10 cellular contexts compared by ENCODE assay signal in the genomic region with DNA sequence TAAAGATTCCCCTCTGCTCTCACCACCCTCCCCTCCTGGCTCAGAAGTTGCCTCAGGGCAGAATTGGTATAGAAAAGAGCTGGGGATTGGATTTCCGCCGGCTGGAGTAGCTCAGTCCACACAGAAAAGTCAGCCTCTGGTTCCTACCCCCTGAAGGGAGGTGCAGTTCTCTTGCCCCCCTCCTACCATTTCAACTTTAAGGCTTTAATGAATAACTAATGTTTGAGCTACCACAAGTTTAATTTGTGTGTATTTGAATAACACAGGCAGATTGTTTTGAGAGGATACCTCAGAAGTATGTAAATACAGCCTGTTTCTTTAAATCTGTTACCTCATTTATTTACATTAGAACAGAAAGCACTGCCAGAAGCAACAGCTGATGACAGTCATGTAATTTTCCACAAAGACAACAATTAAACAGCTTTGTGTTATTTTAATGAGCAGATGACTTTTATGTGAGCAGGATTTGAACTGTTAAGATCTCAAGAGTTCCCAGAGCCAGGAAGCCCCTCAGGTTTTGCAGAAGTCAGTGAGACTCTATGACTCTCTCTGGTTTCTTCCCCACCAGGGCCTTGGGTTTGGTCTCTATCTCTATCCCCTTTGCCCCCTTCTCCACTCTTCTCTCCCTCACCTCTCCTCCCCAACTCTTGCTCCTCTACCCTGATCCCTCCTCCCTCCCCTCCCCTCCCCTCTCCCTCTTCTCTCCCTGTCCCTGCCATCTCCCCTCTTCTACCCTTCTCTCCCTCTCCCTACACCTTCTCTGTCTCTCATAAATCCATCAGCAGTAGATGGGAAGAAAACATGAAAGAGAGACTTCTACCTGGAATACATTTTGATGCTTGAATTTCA. TPM values are rescaled to one million over a fixed set of nuclear protein-coding genes. Genes with fewer than 3 reads are reported as not detected.
DNase-seq lines count a peak whose midpoint lies in the region; ATAC-seq, FAIRE-seq and TF ChIP-seq lines count a peak whose summit lies in the region.
"Had no signal": no experiment of that assay in that cellular context is flagged by ENCODE, and none has a peak within 500 bp of the region (broad histone marks: within the 10 kb centered on the region; RNA-seq: fewer than 3 reads in every experiment).

No MANE protein-coding gene starts in this region.

- intact Hi-C loops in MCF 10A (cut with micrococcal nuclease) (no loop called here), posterior vena cava (cut with DNase I) (no loop called here), kidney (cut with DNase I) (no loop called here)
- intact Hi-C loops in CD8-positive, alpha-beta T cell (cut with DNase I, micrococcal nuclease) = loop anchor here in 1 of 2 experiments (2.0 kb wide), 1 partner anchor 13 kb away; no protein-coding TSS in a partner anchor
- intact Hi-C loops in naive thymus-derived CD4-positive, alpha-beta T cell (cut with micrococcal nuclease) = loop anchor here (10.0 kb wide), 2 partner anchors 739 to 929 kb away; no protein-coding TSS in a partner anchor

- FAIRE-seq in kidney (lab: Jason Lieb, UNC) = no peak

- BruUV-seq in MCF 10A (replicated peaks; lab: Mats Ljungman, UMichigan) = no TSS peak

- no peak overlapping the region for H3K27ac ChIP-seq in CD8-positive, alpha-beta T cell (ENCODE audit: low read depth, low read length)
- H3K27ac ChIP-seq in naive thymus-derived CD4-positive, alpha-beta T cell (ENCODE audit: low read depth, low read length) = no peak overlapping the region
- H3K27ac ChIP-seq in kidney (ENCODE audit: low read depth in 2 of 2, low read length in 2 of 2) = no peak overlapping the region

- no peaks in the 10 kb centered on the region for H3K36me3 ChIP-seq in CD8-positive, alpha-beta T cell (ENCODE audit: insufficient read depth, low read length)
- H3K36me3 ChIP-seq in naive thymus-derived CD4-positive, alpha-beta T cell (ENCODE audit: control insufficient read depth in 2 of 3, insufficient read depth in 3 of 3, low read length in 3 of 3) = no peaks in the 10 kb centered on the region
- no peaks in the 10 kb centered on the region for H3K36me3 ChIP-seq in kidney (ENCODE audit: control insufficient read depth in 1 of 2, insufficient read depth in 2 of 2, low read length in 2 of 2)

- no peak for ATAC-seq in memory B cell (ENCODE audit: low read depth)
- ATAC-seq in CD8-positive, alpha-beta T cell = no peak
- ATAC-seq in naive thymus-derived CD4-positive, alpha-beta T cell = no peak

- H3K4me3 ChIP-seq in CD8-positive, alpha-beta T cell (ENCODE audit: low read depth, low read length) = no peak overlapping the region
- no peak overlapping the region for H3K4me3 ChIP-seq in naive thymus-derived CD4-positive, alpha-beta T cell (ENCODE audit: low read length)
- no peak overlapping the region for H3K4me3 ChIP-seq in kidney (ENCODE audit: low read length in 2 of 2)

- CTCF ChIA-PET in MCF 10A (lab: Yijun Ruan, JAX) = interaction anchor here (0.5 to 1.4 kb wide), 6 partner anchors 9 to 739 kb away, joined by 3 to 4 read pairs (median 3); no protein-coding TSS in a partner anchor
- CTCF ChIA-PET in CD8-positive, alpha-beta T cell (lab: Charles Lee) = interaction anchor here (1.0 kb wide), 1 partner anchor 9 kb away, joined by 4 read pairs; no protein-coding TSS in a partner anchor
- CTCF ChIA-PET in naive thymus-derived CD4-positive, alpha-beta T cell (lab: Charles Lee) = interaction anchor here (0.7 to 3.1 kb wide), 2 partner anchors 11 to 26 kb away, joined by 3 to 8 read pairs; no protein-coding TSS in a partner anchor

- in situ Hi-C loops in Caki2 (cut with HindIII; ENCODE audit: low pct_unique_long_range_greater_than_20kb, low sequenced_read_pairs) = no loop called here

- TF ChIP-seq CTCF in MCF 10A (IDR thresholded peaks at IDR 0.05; ENCODE audit: unreplicated experiment) = no peak
- no peak for TF ChIP-seq CTCF in CD8-positive, alpha-beta T cell (IDR thresholded peaks at IDR 0.05)
- no peak for TF ChIP-seq CTCF in kidney (IDR thresholded peaks at IDR 0.05; ENCODE audit: borderline replicate concordance, extremely low read depth, insufficient read depth)

- H3K4me1 Mint-ChIP-seq in MCF 10A (ENCODE audit: insufficient read depth, unreplicated experiment) (peaks cover 60% of the 10 kb centered on the region), memory B cell (peaks cover 38% of the 10 kb centered on the region)
- peaks cover 64% of the 10 kb centered on the region for H3K4me1 Mint-ChIP-seq in CD8-positive, alpha-beta T cell (ENCODE audit: low read depth)
- peaks cover 46 to 85% (median 59%) of the 10 kb centered on the region in 7 donors for H3K4me1 Mint-ChIP-seq in naive thymus-derived CD4-positive, alpha-beta T cell

- peak overlapping the region; percentile 75 for H3K27ac Mint-ChIP-seq in MCF 10A (ENCODE audit: low read depth, unreplicated experiment)
- H3K27ac Mint-ChIP-seq in memory B cell = peak overlapping the region; percentile 69
- H3K27ac Mint-ChIP-seq in CD8-positive, alpha-beta T cell = no peak overlapping the region
- peak overlapping the region in 1 of 9 donors; percentile 86 for H3K27ac Mint-ChIP-seq in naive thymus-derived CD4-positive, alpha-beta T cell

- DNase-seq in Caki2 (ENCODE audit: low read depth) (peak; percentile 89), NCI-H2081 (lab: John Stamatoyannopoulos, UW) (peak; percentile 86 to 94), MCF 10A (ENCODE audit: unreplicated experiment) (peak; percentile 60), memory B cell (ENCODE audit: low spot score in 2 of 2) (no peak), posterior vena cava (ENCODE audit: low spot score) (no peak), kidney (no peak)
- no peak for DNase-seq in CD8-positive, alpha-beta T cell
- no peak for DNase-seq in naive thymus-derived CD4-positive, alpha-beta T cell
- DNase-seq: amygdala, Kasumi-1 had no signal

- peaks cover 4% of the 10 kb centered on the region for H3K36me3 Mint-ChIP-seq in MCF 10A (ENCODE audit: insufficient read depth, unreplicated experiment)
- H3K36me3 Mint-ChIP-seq in memory B cell = peaks cover 12% of the 10 kb centered on the region
- H3K36me3 Mint-ChIP-seq in CD8-positive, alpha-beta T cell = no peaks in the 10 kb centered on the region
- peaks cover 0 to 49% (median 0%) of the 10 kb centered on the region in 5 donors for H3K36me3 Mint-ChIP-seq in naive thymus-derived CD4-positive, alpha-beta T cell

- peaks cover 37% of the 10 kb centered on the region for H3K4me1 ChIP-seq in CD8-positive, alpha-beta T cell (ENCODE audit: insufficient read depth, low read length)
- peaks cover 24 to 41% of the 10 kb centered on the region in 2 donors for H3K4me1 ChIP-seq in naive thymus-derived CD4-positive, alpha-beta T cell (ENCODE audit: control insufficient read depth in 2 of 2, insufficient read depth in 2 of 2, low read length in 2 of 2)
- H3K4me1 ChIP-seq in kidney (ENCODE audit: control insufficient read depth in 1 of 2, insufficient read depth in 1 of 2, low read depth in 1 of 2, low read length in 2 of 2) = peaks cover 0 to 5% of the 10 kb centered on the region in 2 donors

- H3K9me3 ChIP-seq in CD8-positive, alpha-beta T cell (ENCODE audit: low read length) = no peaks in the 10 kb centered on the region
- no peaks in the 10 kb centered on the region for H3K9me3 ChIP-seq in naive thymus-derived CD4-positive, alpha-beta T cell (ENCODE audit: control insufficient read depth in 2 of 3, low read length in 3 of 3)
- no peaks in the 10 kb centered on the region for H3K9me3 ChIP-seq in kidney (ENCODE audit: control insufficient read depth in 1 of 2, low read length in 2 of 2)

- H3K27me3 Mint-ChIP-seq in MCF 10A (ENCODE audit: insufficient read depth, unreplicated experiment) = no peaks in the 10 kb centered on the region
- no peaks in the 10 kb centered on the region for H3K27me3 Mint-ChIP-seq in memory B cell
- no peaks in the 10 kb centered on the region for H3K27me3 Mint-ChIP-seq in CD8-positive, alpha-beta T cell (ENCODE audit: low read depth)
- no peaks in the 10 kb centered on the region for H3K27me3 Mint-ChIP-seq in naive thymus-derived CD4-positive, alpha-beta T cell

- no peak overlapping the region for H3K9ac ChIP-seq in kidney (ENCODE audit: low read length in 2 of 2)

- H3K4me3 Mint-ChIP-seq in MCF 10A (ENCODE audit: unreplicated experiment) (no peak overlapping the region), memory B cell (no peak overlapping the region)
- no peak overlapping the region for H3K4me3 Mint-ChIP-seq in CD8-positive, alpha-beta T cell
- peak overlapping the region in 2 of 10 donors; percentile 9 to 62 for H3K4me3 Mint-ChIP-seq in naive thymus-derived CD4-positive, alpha-beta T cell

- POLR2A ChIA-PET in MCF 10A (lab: Yijun Ruan, JAX) = interaction anchor here (0.8 to 2.6 kb wide), 4 partner anchors 10 to 199 kb away, joined by 3 to 20 read pairs (median 6); partner anchors contain the start of gene DUSP10
- POLR2A ChIA-PET in CD8-positive, alpha-beta T cell (lab: Charles Lee) = interaction anchor here (0.6 to 1.9 kb wide), 4 partner anchors 10 to 512 kb away, joined by 3 to 6 read pairs (median 5); no protein-coding TSS in a partner anchor
- POLR2A ChIA-PET in naive thymus-derived CD4-positive, alpha-beta T cell (lab: Charles Lee) = interaction anchor here (0.8 to 9.0 kb wide), 3 partner anchors 12 to 26 kb away, joined by 3 to 82 read pairs (median 3); partner anchors contain the start of gene DUSP10

- H3K9me3 Mint-ChIP-seq in MCF 10A (ENCODE audit: unreplicated experiment) (no peaks in the 10 kb centered on the region), memory B cell (no peaks in the 10 kb centered on the region)
- H3K9me3 Mint-ChIP-seq in CD8-positive, alpha-beta T cell = no peaks in the 10 kb centered on the region
- no peaks in the 10 kb centered on the region for H3K9me3 Mint-ChIP-seq in naive thymus-derived CD4-positive, alpha-beta T cell

- no peaks in the 10 kb centered on the region for H3K27me3 ChIP-seq in CD8-positive, alpha-beta T cell (ENCODE audit: insufficient read depth, low read length)
- H3K27me3 ChIP-seq in naive thymus-derived CD4-positive, alpha-beta T cell (ENCODE audit: control insufficient read depth in 2 of 2, insufficient read depth in 2 of 2, low read length in 2 of 2) = no peaks in the 10 kb centered on the region

RNA-seq across cellular contexts. Expression of gene DUSP10, which starts 26.3 kb away (rescaled TPM):
- total RNA-seq in Caki2 (2014; rRNA removed; shearing (Covaris generic); ENCODE audit: low replicate concordance) = 21.7 and 37.5 TPM in 2 replicates
- total RNA-seq in MCF 10A (2022) = 15.9 and 22.0 TPM in 2 replicates
- 1 to 10 TPM; 4.7 to 8.0 TPM for total RNA-seq in posterior vena cava
- 10 to 100 TPM; 63.0 to 64.3 TPM for total RNA-seq in CD8-positive, alpha-beta T cell
- total RNA-seq in naive thymus-derived CD4-positive, alpha-beta T cell = 10 to 100 TPM in 3 of 5 experiments, 1 to 10 TPM in 2; 2.5 to 60.6 (median 19.0) TPM
- polyA plus RNA-seq in naive thymus-derived CD4-positive, alpha-beta T cell = 1 to 10 TPM; 3.5 to 3.7 TPM
- total RNA-seq in kidney = 5.3 TPM
- polyA plus RNA-seq in kidney (ENCODE audit: insufficient read depth, low read depth, low replicate concordance) = 1.0 TPM

Comparison
In these comparisons a context has a peak if more than half of its experiments do, and no peak if none do; other contexts are left out.
1. DNase-seq: peak in Caki2 (single experiment), NCI-H2081 (2 of 2) and MCF 10A (single experiment); none in memory B cell (0 of 2), posterior vena cava (single experiment), CD8-positive, alpha-beta T cell (0 of 7), naive thymus-derived CD4-positive, alpha-beta T cell (0 of 9) and kidney (single experiment).
2. intact Hi-C loops: an anchor here in naive thymus-derived CD4-positive, alpha-beta T cell (10.0 kb wide); none called in MCF 10A, posterior vena cava and kidney.